In genomic region chr4:14193601-14194000, GRCh38 we compare ENCODE assay signal across 28 cellular contexts.
"Had no signal": no experiment of that assay in that cellular context is flagged by ENCODE, and none has a peak within 500 bp of the region (broad histone marks: within the 10 kb centered on the region; RNA-seq: fewer than 3 reads in every experiment).

No MANE protein-coding gene starts in this region.

- ATAC-seq: gastrocnemius medialis; heart right ventricle; left cardiac atrium; lower lobe of right lung; natural killer cell treated with Interleukin-12 subunit alpha and Interleukin-12 subunit beta and Interleukin-15 and Interleukin-18, amount 100 ng/mL, for 72 hours; right lobe of liver; stimulated activated memory B cell treated with anti-CD40 and anti-IgM and Interleukin-4, amounts not matched to agents 10 μg/mL and 1 μg/mL and 100 μg/mL, for 72 hours; upper lobe of right lung had no signal

- H3K27ac Mint-ChIP-seq: natural killer cell treated with Interleukin-12 subunit alpha and Interleukin-12 subunit beta and Interleukin-15 and Interleukin-18, amount 100 ng/mL, for 72 hours; stimulated activated memory B cell treated with anti-CD40 and anti-IgM and Interleukin-4, amounts not matched to agents 10 μg/mL and 1 μg/mL and 100 μg/mL, for 72 hours; stimulated activated naive CD8-positive, alpha-beta T cell treated with anti-CD3 and anti-CD28 coated beads, Interleukin-15, Interleukin-2, amounts not matched to agents 100 ng/mL and 50 ng/mL, for 24 hours had no signal

- H3K27me3 Mint-ChIP-seq: natural killer cell treated with Interleukin-12 subunit alpha and Interleukin-12 subunit beta and Interleukin-15 and Interleukin-18, amount 100 ng/mL, for 72 hours; stimulated activated memory B cell treated with anti-CD40 and anti-IgM and Interleukin-4, amounts not matched to agents 10 μg/mL and 1 μg/mL and 100 μg/mL, for 72 hours; stimulated activated naive CD8-positive, alpha-beta T cell treated with anti-CD3 and anti-CD28 coated beads, Interleukin-15, Interleukin-2, amounts not matched to agents 100 ng/mL and 50 ng/mL, for 24 hours had no signal

- H3K4me3 ChIP-seq: coronary artery, esophagus muscularis mucosa, gastrocnemius medialis, heart right ventricle, left ventricle myocardium inferior, lower lobe of right lung, prostate gland, right lobe of liver, spleen, testis, tibial nerve, upper lobe of right lung, vagina had no signal

- H3K4me3 Mint-ChIP-seq: natural killer cell treated with Interleukin-12 subunit alpha and Interleukin-12 subunit beta and Interleukin-15 and Interleukin-18, amount 100 ng/mL, for 72 hours; stimulated activated memory B cell treated with anti-CD40 and anti-IgM and Interleukin-4, amounts not matched to agents 10 μg/mL and 1 μg/mL and 100 μg/mL, for 72 hours; stimulated activated naive CD8-positive, alpha-beta T cell treated with anti-CD3 and anti-CD28 coated beads, Interleukin-15, Interleukin-2, amounts not matched to agents 100 ng/mL and 50 ng/mL, for 24 hours had no signal

- H3K9me3 Mint-ChIP-seq: natural killer cell treated with Interleukin-12 subunit alpha and Interleukin-12 subunit beta and Interleukin-15 and Interleukin-18, amount 100 ng/mL, for 72 hours; stimulated activated naive CD8-positive, alpha-beta T cell treated with anti-CD3 and anti-CD28 coated beads, Interleukin-15, Interleukin-2, amounts not matched to agents 100 ng/mL and 50 ng/mL, for 24 hours had no signal

- H3K4me1 ChIP-seq: esophagus muscularis mucosa, gastrocnemius medialis, heart right ventricle, left ventricle myocardium inferior, lower lobe of right lung, parathyroid adenoma, prostate gland, right lobe of liver, spleen, testis, tibial nerve, upper lobe of right lung, vagina had no signal

- FAIRE-seq: endometrium, keratinocyte had no signal

- H3K36me3 ChIP-seq: esophagus muscularis mucosa, gastrocnemius medialis, heart right ventricle, left ventricle myocardium inferior, lower lobe of right lung, prostate gland, right lobe of liver, spleen, tibial nerve, upper lobe of right lung, vagina had no signal

- H3K27ac ChIP-seq: coronary artery, esophagus muscularis mucosa, gastrocnemius medialis, heart right ventricle, left ventricle myocardium inferior, lower lobe of right lung, parathyroid adenoma, prostate gland, right lobe of liver, spleen, testis, tibial nerve, upper lobe of right lung, vagina had no signal

- H3K27me3 ChIP-seq: esophagus muscularis mucosa, gastrocnemius medialis, heart right ventricle, right lobe of liver, spleen, testis, tibial nerve, upper lobe of right lung, vagina had no signal

- H3K9me3 ChIP-seq: esophagus muscularis mucosa, gastrocnemius medialis, heart right ventricle, left ventricle myocardium inferior, lower lobe of right lung, prostate gland, right lobe of liver, spleen, testis, tibial nerve, upper lobe of right lung, vagina had no signal

- DNase-seq: effector memory CD4-positive, alpha-beta T cell; gastrocnemius medialis; heart right ventricle; hypothalamus; left cardiac atrium; left ventricle myocardium inferior; lower lobe of right lung; mesenchymal stem cell; midbrain; occipital lobe; right lobe of liver; spleen; stimulated activated CD4-positive, alpha-beta T cell treated with anti-CD3 and anti-CD28 coated beads, Interleukin-15, amount 100 ng/mL, for 24 hours; stimulated activated CD4-positive, alpha-beta T cell treated with anti-CD3 and anti-CD28 coated beads, Interleukin-1b, Interleukin-23, amount 100 ng/mL, for 48 hours; stimulated activated CD4-positive, alpha-beta T cell treated with anti-CD3 and anti-CD28 coated beads, Interleukin-4, amount 100 ng/mL, for 24 hours; testis; upper lobe of right lung had no signal

- H3K36me3 Mint-ChIP-seq: natural killer cell treated with Interleukin-12 subunit alpha and Interleukin-12 subunit beta and Interleukin-15 and Interleukin-18, amount 100 ng/mL, for 72 hours had no signal
